ENCODE assay signal across 1 cellular context in genomic region chr5:116658830-116659229, GRCh38.
TF ChIP-seq lines count a peak whose summit lies in the region.

No MANE protein-coding gene starts in this region.

TF ChIP-seq in GM23338, 12 proteins besides CTCF, POLR2A, EP300 and RAD21 (continued from another document):
- TF ChIP-seq POLR2AphosphoS5 (IDR thresholded peaks at IDR 0.05; ENCODE audit: low read depth) (no peak), EZH2 (IDR thresholded peaks at IDR 0.05; ENCODE audit: low read depth, unreplicated experiment) (no peak), JUNB (IDR thresholded peaks at IDR 0.05; ENCODE audit: unreplicated experiment) (no peak), ZNF114 (CRISPR knock-in tag; IDR thresholded peaks at IDR 0.05) (no peak), CREB1 (CRISPR knock-in tag; IDR thresholded peaks at IDR 0.05; ENCODE audit: low read depth) (no peak), NANOG (IDR thresholded peaks at IDR 0.05; ENCODE audit: borderline replicate concordance) (no peak)
- TF ChIP-seq, protein P1, sequence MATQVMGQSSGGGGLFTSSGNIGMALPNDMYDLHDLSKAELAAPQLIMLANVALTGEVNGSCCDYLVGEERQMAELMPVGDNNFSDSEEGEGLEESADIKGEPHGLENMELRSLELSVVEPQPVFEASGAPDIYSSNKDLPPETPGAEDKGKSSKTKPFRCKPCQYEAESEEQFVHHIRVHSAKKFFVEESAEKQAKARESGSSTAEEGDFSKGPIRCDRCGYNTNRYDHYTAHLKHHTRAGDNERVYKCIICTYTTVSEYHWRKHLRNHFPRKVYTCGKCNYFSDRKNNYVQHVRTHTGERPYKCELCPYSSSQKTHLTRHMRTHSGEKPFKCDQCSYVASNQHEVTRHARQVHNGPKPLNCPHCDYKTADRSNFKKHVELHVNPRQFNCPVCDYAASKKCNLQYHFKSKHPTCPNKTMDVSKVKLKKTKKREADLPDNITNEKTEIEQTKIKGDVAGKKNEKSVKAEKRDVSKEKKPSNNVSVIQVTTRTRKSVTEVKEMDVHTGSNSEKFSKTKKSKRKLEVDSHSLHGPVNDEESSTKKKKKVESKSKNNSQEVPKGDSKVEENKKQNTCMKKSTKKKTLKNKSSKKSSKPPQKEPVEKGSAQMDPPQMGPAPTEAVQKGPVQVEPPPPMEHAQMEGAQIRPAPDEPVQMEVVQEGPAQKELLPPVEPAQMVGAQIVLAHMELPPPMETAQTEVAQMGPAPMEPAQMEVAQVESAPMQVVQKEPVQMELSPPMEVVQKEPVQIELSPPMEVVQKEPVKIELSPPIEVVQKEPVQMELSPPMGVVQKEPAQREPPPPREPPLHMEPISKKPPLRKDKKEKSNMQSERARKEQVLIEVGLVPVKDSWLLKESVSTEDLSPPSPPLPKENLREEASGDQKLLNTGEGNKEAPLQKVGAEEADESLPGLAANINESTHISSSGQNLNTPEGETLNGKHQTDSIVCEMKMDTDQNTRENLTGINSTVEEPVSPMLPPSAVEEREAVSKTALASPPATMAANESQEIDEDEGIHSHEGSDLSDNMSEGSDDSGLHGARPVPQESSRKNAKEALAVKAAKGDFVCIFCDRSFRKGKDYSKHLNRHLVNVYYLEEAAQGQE (IDR thresholded peaks at IDR 0.05; ENCODE audit: unreplicated experiment) = no peak
- TF ChIP-seq, protein P2, sequence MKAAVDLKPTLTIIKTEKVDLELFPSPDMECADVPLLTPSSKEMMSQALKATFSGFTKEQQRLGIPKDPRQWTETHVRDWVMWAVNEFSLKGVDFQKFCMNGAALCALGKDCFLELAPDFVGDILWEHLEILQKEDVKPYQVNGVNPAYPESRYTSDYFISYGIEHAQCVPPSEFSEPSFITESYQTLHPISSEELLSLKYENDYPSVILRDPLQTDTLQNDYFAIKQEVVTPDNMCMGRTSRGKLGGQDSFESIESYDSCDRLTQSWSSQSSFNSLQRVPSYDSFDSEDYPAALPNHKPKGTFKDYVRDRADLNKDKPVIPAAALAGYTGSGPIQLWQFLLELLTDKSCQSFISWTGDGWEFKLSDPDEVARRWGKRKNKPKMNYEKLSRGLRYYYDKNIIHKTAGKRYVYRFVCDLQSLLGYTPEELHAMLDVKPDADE (IDR thresholded peaks at IDR 0.05) = no peak
